13 cellular contexts compared by ENCODE assay signal in the genomic region with DNA sequence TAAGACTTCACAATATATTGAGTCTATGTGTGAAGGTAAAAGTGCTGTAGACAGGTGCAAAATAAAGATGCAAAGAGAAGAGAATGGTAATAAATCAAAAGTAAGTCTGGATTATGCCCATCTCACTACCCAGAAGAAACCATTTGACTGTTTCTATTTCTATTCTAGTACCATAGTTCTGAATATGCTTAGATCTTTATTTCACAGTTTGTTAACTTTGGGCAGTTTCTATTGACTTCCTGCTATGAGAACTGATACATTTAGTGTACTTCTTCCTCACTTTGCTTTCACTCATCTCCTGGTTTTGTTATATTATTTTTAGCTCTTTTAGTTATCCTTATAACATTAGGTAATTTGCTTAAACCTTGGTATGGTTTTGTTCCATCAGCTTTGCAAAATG.
"Had no signal": no experiment of that assay in that cellular context is flagged by ENCODE, and none has a peak within 500 bp of the region (broad histone marks: within the 10 kb centered on the region; RNA-seq: fewer than 3 reads in every experiment).

No MANE protein-coding gene starts in this region.

- H3K4me1 ChIP-seq: left lung had no signal

- ATAC-seq: gastroesophageal sphincter, left lung, lower lobe of right lung, natural killer cell had no signal

- H3K36me3 ChIP-seq: esophagus squamous epithelium, gastroesophageal sphincter, left lung, lower lobe of right lung, ovary, right atrium auricular region had no signal

- H3K9me3 ChIP-seq: esophagus squamous epithelium, gastroesophageal sphincter, left lung, lower lobe of right lung, ovary, right atrium auricular region had no signal

- H3K4me3 ChIP-seq: esophagus squamous epithelium, gastroesophageal sphincter, left lung, lower lobe of right lung, ovary, right atrium auricular region had no signal

- H3K27ac ChIP-seq: esophagus squamous epithelium, gastroesophageal sphincter, left lung, lower lobe of right lung, ovary, right atrium auricular region had no signal

- H3K27me3 ChIP-seq: esophagus squamous epithelium, gastroesophageal sphincter, left lung, ovary, right atrium auricular region had no signal

- DNase-seq: effector memory CD4-positive, alpha-beta T cell; esophagus squamous epithelium; immature natural killer cell; left lung; lower lobe of right lung; natural killer cell; ovary; small intestine; stimulated activated CD4-positive, alpha-beta T cell treated with anti-CD3 and anti-CD28 coated beads, Interleukin-12 subunit alpha, Interleukin-12 subunit beta, amount 100 ng/mL, for 4 hours; stimulated activated naive CD4-positive, alpha-beta T cell treated with Interleukin-2 at 50 U/mL for 16 hours; trophoblast cell had no signal
